Comparison of ENCODE assay signal across 12 cellular contexts in the genomic region with DNA sequence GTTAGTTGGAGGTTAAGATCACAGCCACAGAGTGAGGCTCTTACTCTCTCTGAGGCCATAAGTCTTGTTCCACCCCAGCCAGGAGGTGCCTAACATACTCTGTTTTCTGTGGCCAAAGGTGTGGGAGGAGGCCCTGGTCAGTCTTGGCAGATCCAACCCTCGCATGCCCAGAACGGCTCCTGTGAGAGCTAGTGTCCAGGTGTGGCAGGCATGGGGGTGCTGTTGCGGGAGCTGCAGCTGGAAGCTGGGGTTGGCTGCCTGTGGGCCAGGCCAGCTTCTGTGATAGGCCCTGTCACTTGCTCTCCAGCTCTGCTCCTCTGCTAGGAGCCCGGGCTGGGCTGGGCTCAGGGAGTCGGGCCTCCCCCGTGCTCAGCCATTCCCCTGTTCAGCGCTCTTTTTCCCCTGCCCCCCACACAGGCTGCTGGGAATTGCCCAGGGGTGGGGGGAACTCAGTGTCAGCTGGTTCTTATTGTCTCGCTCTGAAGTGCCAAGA. TPM values are rescaled to one million over a fixed set of nuclear protein-coding genes. Genes with fewer than 3 reads are reported as not detected.
DNase-seq lines count a peak whose midpoint lies in the region; ATAC-seq and TF ChIP-seq lines count a peak whose summit lies in the region.
"Had no signal": no experiment of that assay in that cellular context is flagged by ENCODE, and none has a peak within 500 bp of the region (broad histone marks: within the 10 kb centered on the region; RNA-seq: fewer than 3 reads in every experiment).

No MANE protein-coding gene starts in this region.

- POLR2A ChIA-PET in activated CD4-positive, alpha-beta memory T cell treated with anti-CD3 and anti-CD28 coated beads, Interleukin-2, amount 10 ng/mL, durations not matched to agents 7 days and 5 days (lab: Charles Lee), result no interaction called here

- H3K9me3 Mint-ChIP-seq in activated CD4-positive, alpha-beta memory T cell treated with anti-CD3 and anti-CD28 coated beads, Interleukin-2, amount 10 ng/mL, durations not matched to agents 7 days and 5 days, result no peaks in the 10 kb centered on the region
- H3K9me3 Mint-ChIP-seq: dendritic cell treated with granulocyte-macrophage colony-stimulating factor and Interleukin-4, amounts not matched to agents 40 ng/mL and 50 ng/mL, for 4 days had no signal

- no peak overlapping the region for H3K27ac Mint-ChIP-seq in activated CD4-positive, alpha-beta memory T cell treated with anti-CD3 and anti-CD28 coated beads, Interleukin-2, amount 10 ng/mL, durations not matched to agents 7 days and 5 days
- H3K27ac Mint-ChIP-seq: dendritic cell treated with granulocyte-macrophage colony-stimulating factor and Interleukin-4, amounts not matched to agents 40 ng/mL and 50 ng/mL, for 4 days had no signal

- CTCF ChIA-PET in activated CD4-positive, alpha-beta memory T cell treated with anti-CD3 and anti-CD28 coated beads, Interleukin-2, amount 10 ng/mL, durations not matched to agents 7 days and 5 days (lab: Charles Lee), result no interaction called here

- peaks cover 24% of the 10 kb centered on the region for H3K4me1 Mint-ChIP-seq in activated CD4-positive, alpha-beta memory T cell treated with anti-CD3 and anti-CD28 coated beads, Interleukin-2, amount 10 ng/mL, durations not matched to agents 7 days and 5 days

- H3K4me1 ChIP-seq in foreskin keratinocyte, result peaks cover 10% of the 10 kb centered on the region

- TF ChIP-seq CTCF in foreskin keratinocyte (conservative IDR thresholded peaks at IDR 0.05), result no peak

- DNase-seq in Right ventricle myocardium inferior (ENCODE audit: missing footprints) (peak; percentile 64), cardiac septum (ENCODE audit: low spot score) (no peak), glomerular visceral epithelial cell (ENCODE audit: extremely low spot score) (peak; percentile 74), occipital lobe (lab: John Stamatoyannopoulos, UW) (peak; percentile 13), foreskin keratinocyte (no peak), hepatic stellate cell (ENCODE audit: low spot score) (no peak)
- no peak for DNase-seq in activated CD4-positive, alpha-beta memory T cell treated with anti-CD3 and anti-CD28 coated beads, Interleukin-2, amount 10 ng/mL, durations not matched to agents 7 days and 5 days
- DNase-seq: AML-193, NCI-H2107, pancreas had no signal

- intact Hi-C loops in Right ventricle myocardium inferior (cut with DNase I), result no loop called here
- intact Hi-C loops in cardiac septum (cut with DNase I), result loop anchor here (2.0 kb wide), 1 partner anchor 20 kb away; no protein-coding TSS in a partner anchor

- H3K36me3 Mint-ChIP-seq in activated CD4-positive, alpha-beta memory T cell treated with anti-CD3 and anti-CD28 coated beads, Interleukin-2, amount 10 ng/mL, durations not matched to agents 7 days and 5 days (ENCODE audit: low read depth), result peaks cover 20% of the 10 kb centered on the region

- ATAC-seq in Right ventricle myocardium inferior, result peak; percentile 21
- ATAC-seq in foreskin keratinocyte, result no peak
- no peak for ATAC-seq in HG03135 (IDR thresholded peaks at IDR 0.05; ENCODE audit: unreplicated experiment)

- H3K27me3 Mint-ChIP-seq in activated CD4-positive, alpha-beta memory T cell treated with anti-CD3 and anti-CD28 coated beads, Interleukin-2, amount 10 ng/mL, durations not matched to agents 7 days and 5 days, result no peaks in the 10 kb centered on the region
- H3K27me3 Mint-ChIP-seq: dendritic cell treated with granulocyte-macrophage colony-stimulating factor and Interleukin-4, amounts not matched to agents 40 ng/mL and 50 ng/mL, for 4 days had no signal

- H3K4me3 Mint-ChIP-seq in activated CD4-positive, alpha-beta memory T cell treated with anti-CD3 and anti-CD28 coated beads, Interleukin-2, amount 10 ng/mL, durations not matched to agents 7 days and 5 days, result no peak overlapping the region
- H3K4me3 Mint-ChIP-seq: dendritic cell treated with granulocyte-macrophage colony-stimulating factor and Interleukin-4, amounts not matched to agents 40 ng/mL and 50 ng/mL, for 4 days had no signal

- no peak overlapping the region for H3K27ac ChIP-seq in foreskin keratinocyte

- H3K27me3 ChIP-seq in foreskin keratinocyte, result no peaks in the 10 kb centered on the region
- H3K27me3 ChIP-seq: pancreas had no signal

RNA-seq across cellular contexts. Expression of gene IER5L, which starts 31.6 kb away (rescaled TPM):
- total RNA-seq in Right ventricle myocardium inferior (4.6 TPM), cardiac septum (12.6 TPM), occipital lobe (44.3 TPM), foreskin keratinocyte (10.7 and 11.6 TPM in 2 replicates)
- 1 to 10 TPM; 2.4 to 3.0 TPM for total RNA-seq in activated CD4-positive, alpha-beta memory T cell treated with anti-CD3 and anti-CD28 coated beads, Interleukin-2, amount 10 ng/mL, durations not matched to agents 7 days and 5 days
- 12.8 and 13.8 TPM in 2 replicates for polyA plus RNA-seq in foreskin keratinocyte

RNA-seq across cellular contexts. Expression of gene PTPA, which starts 35.3 kb away (rescaled TPM):
- total RNA-seq in Right ventricle myocardium inferior (194 TPM), cardiac septum (204 TPM), occipital lobe (57.9 TPM), foreskin keratinocyte (106 and 109 TPM in 2 replicates)
- total RNA-seq in activated CD4-positive, alpha-beta memory T cell treated with anti-CD3 and anti-CD28 coated beads, Interleukin-2, amount 10 ng/mL, durations not matched to agents 7 days and 5 days, result 10 to 100 TPM; 88.3 to 97.7 TPM
- polyA plus RNA-seq in foreskin keratinocyte, result 119 and 126 TPM in 2 replicates

RNA-seq across cellular contexts. Expression of gene CRAT, which starts 35.9 kb away (rescaled TPM):
- total RNA-seq in Right ventricle myocardium inferior (85.5 TPM), cardiac septum (68.1 TPM), occipital lobe (13.6 TPM), foreskin keratinocyte (9.0 and 9.6 TPM in 2 replicates)
- total RNA-seq in activated CD4-positive, alpha-beta memory T cell treated with anti-CD3 and anti-CD28 coated beads, Interleukin-2, amount 10 ng/mL, durations not matched to agents 7 days and 5 days, result 10 to 100 TPM; 17.3 to 18.2 TPM
- 10.1 and 10.9 TPM in 2 replicates for polyA plus RNA-seq in foreskin keratinocyte

Comparison
In these comparisons a context has a peak if more than half of its experiments do, and no peak if none do; other contexts are left out.
1. DNase-seq: peak in Right ventricle myocardium inferior (single experiment), glomerular visceral epithelial cell (single experiment) and occipital lobe (single experiment); none in cardiac septum (single experiment), activated CD4-positive, alpha-beta memory T cell treated with anti-CD3 and anti-CD28 coated beads, Interleukin-2, amount 10 ng/mL, durations not matched to agents 7 days and 5 days (single experiment), foreskin keratinocyte (0 of 2) and hepatic stellate cell (single experiment).